8 cellular contexts compared by ENCODE assay signal in the genomic region with DNA sequence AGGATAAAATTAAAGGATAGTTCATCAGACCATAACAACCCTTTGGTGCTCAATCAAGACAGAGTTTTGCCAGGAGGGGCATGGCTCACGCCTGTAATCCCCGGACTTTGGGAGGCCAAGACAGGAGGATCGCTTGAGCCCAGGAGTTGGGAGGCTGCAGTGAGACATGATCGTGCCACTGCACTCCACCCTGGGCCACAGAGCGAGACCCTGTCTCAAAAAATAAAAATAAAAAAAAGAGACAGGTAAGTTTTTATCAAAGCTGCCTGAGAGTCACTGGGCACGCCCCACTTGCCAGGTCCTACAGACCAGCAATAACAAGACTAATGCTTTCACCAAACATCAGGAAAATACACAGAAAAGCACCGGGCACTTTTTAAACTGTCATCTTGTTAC. TPM values are rescaled to one million over a fixed set of nuclear protein-coding genes. Genes with fewer than 3 reads are reported as not detected.
A peak's percentile ranks its signal among the peaks of the same experiment; 100 is the strongest.
DNase-seq lines count a peak whose midpoint lies in the region; ATAC-seq and TF ChIP-seq lines count a peak whose summit lies in the region.

No MANE protein-coding gene starts in this region.

- H3K4me3 ChIP-seq in astrocyte of the cerebellum (ENCODE audit: low read depth, low read length) (peak overlapping the region; percentile 61), mesodermal cell (ENCODE audit: extremely low read depth, insufficient read depth, low read length, poor library complexity, severe bottlenecking) (peak overlapping the region; percentile 55)

- WGBS in mesodermal cell (ENCODE audit: insufficient coverage in 2 of 2), 2 experiments, result 77 to 86% methylated on average over 5 to 6 of the region's 7 CpGs

- H3K4me1 ChIP-seq in mesodermal cell (ENCODE audit: control insufficient read depth, insufficient read depth, low read length, poor library complexity, severe bottlenecking), result peaks cover 4% of the 10 kb centered on the region

- DNase-seq in activated CD8-positive, alpha-beta memory T cell treated with anti-CD3 and anti-CD28 coated beads for 24 hours, result peak; percentile 60
- DNase-seq in activated CD8-positive, alpha-beta memory T cell treated with anti-CD3 and anti-CD28 coated beads, Interleukin-2, amount 50 U/mL, for 48 hours, result no peak
- DNase-seq in astrocyte of the cerebellum (ENCODE audit: low read depth), result no peak
- DNase-seq in DMS53 treated with DMSO at 0.1 percent for 48 hours (lab: John Stamatoyannopoulos, UW; ENCODE audit: unreplicated experiment), result no peak
- DNase-seq in NCI-H187 treated with DMSO at 0.1 percent for 48 hours (lab: John Stamatoyannopoulos, UW), result no peak
- no peak for DNase-seq in dedifferentiated amniotic fluid mesenchymal stem cell (ENCODE audit: extremely low spot score)

- peak overlapping the region; percentile 67 for H3K27ac ChIP-seq in mesodermal cell (ENCODE audit: low read depth, low read length, severe bottlenecking)

- TF ChIP-seq CTCF in astrocyte of the cerebellum (IDR thresholded peaks at IDR 0.05; ENCODE audit: low read depth, low read length, missing control alignments), result no peak

- no peaks in the 10 kb centered on the region for H3K9me3 ChIP-seq in mesodermal cell (ENCODE audit: control insufficient read depth, low read length)

- H3K36me3 ChIP-seq in mesodermal cell (ENCODE audit: control insufficient read depth, insufficient read depth, low read length), result peaks cover 4% of the 10 kb centered on the region

- peak; percentile 3 for ATAC-seq in HG03521 (IDR thresholded peaks at IDR 0.05; ENCODE audit: unreplicated experiment)

- in situ Hi-C loops in astrocyte of the cerebellum (cut with HindIII; ENCODE audit: low sequenced_read_pairs), result no loop called here

RNA-seq across cellular contexts. Expression of gene CFAP97, which starts 0.8 kb away (rescaled TPM):
- 20.4 TPM for polyA plus RNA-seq in mesodermal cell (2013, experiment 1 of 2)
- polyA plus RNA-seq in mesodermal cell (2013, experiment 2 of 2), result 21.3 TPM

RNA-seq across cellular contexts. Expression of gene SNX25, which starts 6.4 kb away (rescaled TPM):
- 14.3 TPM for polyA plus RNA-seq in mesodermal cell (2013, experiment 1 of 2)
- 16.3 TPM for polyA plus RNA-seq in mesodermal cell (2013, experiment 2 of 2)

RNA-seq across cellular contexts. Expression of gene SLC25A4, which starts 59.9 kb away (rescaled TPM):
- polyA plus RNA-seq in mesodermal cell (2013, experiment 1 of 2), result 15.3 TPM
- 13.8 TPM for polyA plus RNA-seq in mesodermal cell (2013, experiment 2 of 2)
